In the genomic region with DNA sequence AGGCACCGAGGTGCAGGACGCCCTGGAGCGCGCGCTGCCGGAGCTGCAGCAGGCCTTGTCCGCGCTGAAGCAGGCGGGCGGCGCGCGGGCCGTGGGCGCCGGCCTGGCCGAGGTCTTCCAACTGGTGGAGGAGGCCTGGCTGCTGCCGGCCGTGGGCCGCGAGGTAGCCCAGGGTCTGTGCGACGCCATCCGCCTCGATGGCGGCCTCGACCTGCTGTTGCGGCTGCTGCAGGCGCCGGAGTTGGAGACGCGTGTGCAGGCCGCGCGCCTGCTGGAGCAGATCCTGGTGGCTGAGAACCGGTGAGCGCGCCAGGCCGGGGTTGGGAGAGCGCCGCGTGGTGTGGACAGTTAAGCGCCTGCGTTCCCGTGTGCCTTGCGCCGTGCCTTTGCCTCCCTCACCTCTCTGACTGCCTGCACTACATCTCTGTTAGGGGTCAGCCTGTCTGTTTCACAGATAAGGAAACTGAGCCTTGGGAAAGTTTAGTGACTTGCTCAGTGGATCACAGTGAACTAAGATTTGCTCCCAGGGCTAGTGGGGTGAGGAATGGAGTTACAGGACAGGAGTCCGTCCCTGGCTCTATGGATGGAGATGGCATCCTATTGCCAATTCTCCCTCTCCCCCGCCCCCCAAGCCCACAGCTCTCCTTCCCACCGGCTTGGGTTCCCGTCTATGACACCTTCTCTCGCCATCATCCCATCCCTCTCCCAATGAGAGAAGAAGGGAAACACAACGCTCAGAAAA, we compare ENCODE assay signal across 9 cellular contexts. TPM values are rescaled to one million over a fixed set of nuclear protein-coding genes. Genes with fewer than 3 reads are reported as not detected.
DNase-seq lines count a peak whose midpoint lies in the region; ATAC-seq and TF ChIP-seq lines count a peak whose summit lies in the region.
"Had no signal": no experiment of that assay in that cellular context is flagged by ENCODE, and none has a peak within 500 bp of the region (broad histone marks: within the 10 kb centered on the region; RNA-seq: fewer than 3 reads in every experiment).

No MANE protein-coding gene starts in this region.

- H3K36me3 ChIP-seq in heart left ventricle (peaks cover 0 to 4% (median 0%) of the 10 kb centered on the region in 9 donors), gastrocnemius medialis (no peaks in the 10 kb centered on the region)

- H3K27ac ChIP-seq in heart left ventricle = peak overlapping the region in 11 of 12 donors; percentile 62 to 86 (median 78)
- H3K27ac ChIP-seq in gastrocnemius medialis = peak overlapping the region in 1 of 4 donors; percentile 28

- H3K9me3 ChIP-seq in heart left ventricle (no peaks in the 10 kb centered on the region), gastrocnemius medialis (no peaks in the 10 kb centered on the region)

- peaks cover 7 to 39% (median 25%) of the 10 kb centered on the region in 12 donors for H3K4me1 ChIP-seq in heart left ventricle
- peaks cover 10 to 11% of the 10 kb centered on the region in 2 donors for H3K4me1 ChIP-seq in gastrocnemius medialis

- ATAC-seq in Right ventricle myocardium superior (ENCODE audit: poor library complexity) (peak; percentile 13), HG03159 (IDR thresholded peaks at IDR 0.05; ENCODE audit: unreplicated experiment) (peak; percentile 28), heart left ventricle (peak in 2 of 4 donors; percentile 0 to 2), gastrocnemius medialis (no peak), HG03469 (IDR thresholded peaks at IDR 0.05; ENCODE audit: unreplicated experiment) (no peak)

- H3K27me3 ChIP-seq in heart left ventricle = no peaks in the 10 kb centered on the region
- H3K27me3 ChIP-seq in gastrocnemius medialis = no peaks in the 10 kb centered on the region

- intact Hi-C loops in Right ventricle myocardium superior (cut with DNase I) = no loop called here
- intact Hi-C loops in cardiac septum (cut with DNase I) = loop anchor here (5.0 kb wide), 1 partner anchor 35 kb away; the partner anchor contains the start of genes IFT20 and TNFAIP1
- intact Hi-C loops in heart left ventricle (cut with DNase I) = loop anchor here in 1 of 10 donors (10.0 kb wide), 1 partner anchor 58 kb away; the partner anchor contains the start of gene TMEM97
- intact Hi-C loops in gastrocnemius medialis (cut with DNase I; ENCODE audit: low total_unique reads) = no loop called here

- DNase-seq in Right ventricle myocardium superior (peak; percentile 61), cardiac septum (ENCODE audit: low spot score) (no peak), heart left ventricle (no peak), gastrocnemius medialis (no peak), medulla oblongata (ENCODE audit: extremely low spot score) (no peak)
- peak; percentile 52 to 59 for DNase-seq in activated T-cell treated with anti-CD3 and anti-CD28 coated beads, Interleukin-2, amount 50 U/mL, for 48 hours

- in situ Hi-C loops in gastrocnemius medialis (cut with MboI; ENCODE audit: low sequenced_read_pairs in 4 of 4) = loop anchor here in 1 of 4 donors (25.0 kb wide), 1 partner anchor 590 kb away; the partner anchor contains the start of gene PHF12

- H3K4me3 ChIP-seq in heart left ventricle (peak overlapping the region; percentile 47 to 85 (median 64)), gastrocnemius medialis (peak overlapping the region; percentile 58 to 77 (median 64))

- no peak for TF ChIP-seq CTCF in heart left ventricle (IDR thresholded peaks at IDR 0.05)
- no peak for TF ChIP-seq CTCF in gastrocnemius medialis (IDR thresholded peaks at IDR 0.05 in 4 of 5, conservative IDR thresholded peaks at IDR 0.05 in 1 of 5)

- 8 to 18% (median 13%) methylated on average over 30 to 53 of the region's 53 CpGs for WGBS in heart left ventricle, 4 donors

- no peak for TF ChIP-seq POLR2A in heart left ventricle (IDR thresholded peaks at IDR 0.05)
- no peak for TF ChIP-seq POLR2A in gastrocnemius medialis (IDR thresholded peaks at IDR 0.05)

RNA-seq across cellular contexts. Expression of gene SARM1, which starts 0.9 kb away (rescaled TPM):
- total RNA-seq in Right ventricle myocardium superior = 5.0 TPM
- total RNA-seq in cardiac septum = 10.4 TPM
- 10 to 100 TPM in 4 of 9 donors, 1 to 10 TPM in 5; 4.7 to 11.3 (median 8.5) TPM for total RNA-seq in heart left ventricle
- polyA plus RNA-seq in heart left ventricle = 1 to 10 TPM; 3.7 to 4.4 TPM
- 1 to 10 TPM in 3 of 4 donors, under 1 TPM in 1; 0.78 to 1.9 (median 1.7) TPM for total RNA-seq in gastrocnemius medialis

RNA-seq across cellular contexts. Expression of gene VTN, which starts 2.3 kb away (rescaled TPM):
- total RNA-seq in Right ventricle myocardium superior (30.2 TPM), cardiac septum (48.2 TPM), heart left ventricle (100 to 1,000 TPM in 2 of 9 donors, 10 to 100 TPM in 7; 28.0 to 120 (median 67.3) TPM), gastrocnemius medialis (10 to 100 TPM in 1 of 4 donors, 1 to 10 TPM in 1, not detected in 2; 3.8 to 11.5 TPM)
- polyA plus RNA-seq in heart left ventricle = 10 to 100 TPM; 16.9 to 29.5 TPM
- total RNA-seq: glomerular endothelial cell had no signal

RNA-seq across cellular contexts. Expression of gene SEBOX, which starts 7.4 kb away (rescaled TPM):
- not detected for total RNA-seq in Right ventricle myocardium superior
- total RNA-seq in cardiac septum = not detected
- total RNA-seq in heart left ventricle = not detected
- polyA plus RNA-seq in heart left ventricle = not detected
- total RNA-seq in gastrocnemius medialis = not detected
- total RNA-seq: glomerular endothelial cell had no signal

RNA-seq across cellular contexts. Expression of gene POLDIP2, which starts 15.0 kb away (rescaled TPM):
- total RNA-seq in Right ventricle myocardium superior = 158 TPM
- total RNA-seq in cardiac septum = 127 TPM
- 100 to 1,000 TPM; 125 to 194 (median 163) TPM for total RNA-seq in heart left ventricle
- 100 to 1,000 TPM in 1 of 2 donors, 10 to 100 TPM in 1; 97.8 to 186 TPM for polyA plus RNA-seq in heart left ventricle
- total RNA-seq in gastrocnemius medialis = 100 to 1,000 TPM; 217 to 281 (median 237) TPM

RNA-seq across cellular contexts. Expression of gene SLC46A1, which starts 33.6 kb away (rescaled TPM):
- total RNA-seq in Right ventricle myocardium superior = 6.3 TPM
- total RNA-seq in cardiac septum = 2.7 TPM
- total RNA-seq in heart left ventricle = 10 to 100 TPM in 2 of 9 donors, 1 to 10 TPM in 7; 3.4 to 13.9 (median 4.7) TPM
- 1 to 10 TPM; 2.6 to 3.7 TPM for polyA plus RNA-seq in heart left ventricle
- total RNA-seq in gastrocnemius medialis = 1 to 10 TPM; 1.9 to 3.5 (median 2.4) TPM

Comparison
In these comparisons a context has a peak if more than half of its experiments do, and no peak if none do; other contexts are left out.
1. DNase-seq: peak in Right ventricle myocardium superior (single experiment) and activated T-cell treated with anti-CD3 and anti-CD28 coated beads, Interleukin-2, amount 50 U/mL, for 48 hours (2 of 2); none in cardiac septum (single experiment), heart left ventricle (0 of 5), gastrocnemius medialis (0 of 2) and medulla oblongata (single experiment).
2. ATAC-seq: peak in Right ventricle myocardium superior (single experiment) and HG03159 (single experiment); none in gastrocnemius medialis (0 of 2) and HG03469 (single experiment).